In the genomic region with DNA sequence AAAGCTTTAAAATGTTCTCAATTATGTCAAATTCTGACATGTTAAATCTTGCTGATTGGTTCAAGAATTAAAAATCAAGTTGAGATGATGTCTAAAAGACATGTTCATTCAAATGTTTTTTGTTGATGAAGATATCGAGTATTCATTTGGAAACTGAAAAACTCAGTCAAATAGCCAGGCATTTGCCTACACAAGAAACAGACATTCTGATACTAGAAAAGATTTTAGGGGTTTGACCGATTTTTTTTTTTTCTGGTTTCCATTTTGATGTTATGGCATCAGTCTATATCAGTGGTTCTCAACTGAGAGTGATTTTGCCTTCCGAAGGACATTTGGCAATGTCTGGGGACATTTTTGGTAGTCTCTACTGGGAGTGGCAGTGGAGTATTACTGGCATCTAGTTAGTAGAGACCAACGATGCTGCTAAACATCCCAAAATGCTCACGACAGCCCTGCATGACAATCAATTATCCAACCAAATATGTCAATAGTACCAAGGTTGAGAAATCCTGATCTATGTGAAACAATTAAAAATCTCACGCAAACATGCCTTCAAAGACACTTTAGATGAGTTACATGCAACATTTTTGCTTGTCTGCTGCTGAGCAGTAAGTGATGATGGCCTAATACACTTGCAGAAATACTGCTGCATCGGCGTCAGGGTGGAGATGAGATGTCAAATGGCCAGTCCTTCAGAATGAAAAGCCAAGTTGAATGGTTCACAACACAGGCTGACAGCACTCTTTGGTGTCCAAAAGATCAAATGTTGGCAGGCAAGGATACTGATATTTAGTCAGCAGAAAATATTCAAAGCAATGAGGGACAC, we compare ENCODE assay signal across 11 cellular contexts. TPM values are rescaled to one million over a fixed set of nuclear protein-coding genes. Genes with fewer than 3 reads are reported as not detected.
DNase-seq lines count a peak whose midpoint lies in the region; ATAC-seq and TF ChIP-seq lines count a peak whose summit lies in the region.
"Had no signal": no experiment of that assay in that cellular context is flagged by ENCODE, and none has a peak within 500 bp of the region (broad histone marks: within the 10 kb centered on the region; RNA-seq: fewer than 3 reads in every experiment).

No MANE protein-coding gene starts in this region.

- H3K9me2 ChIP-seq in SU-DHL-6 (replicated peaks; ENCODE audit: insufficient read depth, low read length): no peaks in the 10 kb centered on the region

- 70 to 79% (median 76%) methylated on average over 8 of the region's 8 CpGs for WGBS in heart left ventricle, 4 donors

- H3K36me3 ChIP-seq in SU-DHL-6 (ENCODE audit: low read length) (peaks cover 40% of the 10 kb centered on the region), heart left ventricle (peaks cover 0 to 4% (median 0%) of the 10 kb centered on the region in 9 donors)

- peaks cover 20% of the 10 kb centered on the region; the same call in 1 of the 2 replicates for H3K9me3 ChIP-seq in SU-DHL-6 (ENCODE audit: insufficient read depth, low read length)
- H3K9me3 ChIP-seq in heart left ventricle: peaks cover 0 to 18% (median 6%) of the 10 kb centered on the region in 12 donors

- H3K4me3 ChIP-seq in SU-DHL-6 (ENCODE audit: insufficient read depth, low read length, poor library complexity, severe bottlenecking) (peak overlapping the region; percentile 31), heart left ventricle (no peak overlapping the region)

- H3K4me1 ChIP-seq in heart left ventricle: peaks cover 0 to 75% (median 40%) of the 10 kb centered on the region in 12 donors

- H2AFZ ChIP-seq in SU-DHL-6 (ENCODE audit: low read depth, low read length, severe bottlenecking): no peak overlapping the region

- no peak for TF ChIP-seq POLR2A in heart left ventricle (IDR thresholded peaks at IDR 0.05)

- DNase-seq in HUDEP-2 (lab: John Stamatoyannopoulos, UW; ENCODE audit: unreplicated experiment in 76 of 76): no peak
- DNase-seq in heart left ventricle: no peak
- DNase-seq in HT-29 (ENCODE audit: low spot score): no peak
- DNase-seq in NCI-H2196 (lab: John Stamatoyannopoulos, UW; ENCODE audit: unreplicated experiment): no peak
- DNase-seq: midbrain, NCI-H1436, SIG-M5 had no signal

- H3K4me2 ChIP-seq in SU-DHL-6 (ENCODE audit: low read depth, low read length, poor library complexity, severe bottlenecking): peak overlapping the region; percentile 75

- H3K79me2 ChIP-seq in SU-DHL-6 (ENCODE audit: insufficient read depth, low read length): peaks cover 100% of the 10 kb centered on the region

- peaks cover 97% of the 10 kb centered on the region for H3F3A ChIP-seq in SU-DHL-6 (ENCODE audit: insufficient read depth)

- peak overlapping the region; percentile 63 for H3K9ac ChIP-seq in SU-DHL-6 (ENCODE audit: low read length)

- TF ChIP-seq CTCF in SU-DHL-6 (IDR thresholded peaks at IDR 0.05; ENCODE audit: insufficient read depth, low read length, poor library complexity, severe bottlenecking) (no peak), heart left ventricle (IDR thresholded peaks at IDR 0.05) (no peak)

- H3K27ac ChIP-seq in SU-DHL-6 (ENCODE audit: low read depth, low read length): peak overlapping the region; percentile 97
- H3K27ac ChIP-seq in heart left ventricle: no peak overlapping the region

- intact Hi-C loops in heart left ventricle (cut with DNase I): no loop called here

- H4K20me1 ChIP-seq in SU-DHL-6 (ENCODE audit: low read depth, low read length): no peaks in the 10 kb centered on the region

- H3K27me3 ChIP-seq in SU-DHL-6 (ENCODE audit: low read length) (no peaks in the 10 kb centered on the region), heart left ventricle (no peaks in the 10 kb centered on the region)

- ATAC-seq in GM18498 (IDR thresholded peaks at IDR 0.05; ENCODE audit: unreplicated experiment) (peak; percentile 47), GM19397 (IDR thresholded peaks at IDR 0.05; ENCODE audit: unreplicated experiment) (peak; percentile 37), HG02970 (IDR thresholded peaks at IDR 0.05; ENCODE audit: low FRiP score, unreplicated experiment) (peak; percentile 49), heart left ventricle (no peak)

RNA-seq across cellular contexts. Expression of a gene that starts 12.5 kb away (rescaled TPM):
- total RNA-seq in heart left ventricle: 10 to 100 TPM; 47.8 to 73.3 (median 62.2) TPM
- polyA plus RNA-seq in heart left ventricle: 10 to 100 TPM; 17.7 to 27.2 TPM
- 0.41 and 1.3 TPM in 2 replicates for total RNA-seq in HT-29 (2014; rRNA removed; shearing (Covaris generic))

Comparison
In these comparisons a context has a peak if more than half of its experiments do, and no peak if none do; other contexts are left out.
1. ATAC-seq: peak in GM18498 (single experiment), GM19397 (single experiment) and HG02970 (single experiment); none in heart left ventricle (0 of 4).
2. RNA of a gene that starts 12.5 kb away (total RNA-seq): 47.8 to 73.3 TPM in heart left ventricle; 0.41 to 1.3 TPM in HT-29; every median in the first group is over 10 times any median in the second.